Comparison of ENCODE assay signal across 10 cellular contexts in genomic region chr14:32826404-32827082, GRCh38.
DNase-seq lines count a peak whose midpoint lies in the region; ATAC-seq and TF ChIP-seq lines count a peak whose summit lies in the region.
"Had no signal": no experiment of that assay in that cellular context is flagged by ENCODE, and none has a peak within 500 bp of the region (broad histone marks: within the 10 kb centered on the region; RNA-seq: fewer than 3 reads in every experiment).

No MANE protein-coding gene starts in this region.

- TF ChIP-seq CTCF in GM12865 (IDR thresholded peaks at IDR 0.05; ENCODE audit: insufficient read depth, low read depth, low read length, missing control alignments) (no peak), foreskin fibroblast (IDR thresholded peaks at IDR 0.05; ENCODE audit: low read depth, low read length) (peak; percentile 7), osteocyte (IDR thresholded peaks at IDR 0.05) (peak; percentile 29)

- H3K4me3 Mint-ChIP-seq in osteocyte (ENCODE audit: unreplicated experiment), result no peak overlapping the region
- H3K4me3 Mint-ChIP-seq: central memory CD8-positive, alpha-beta T cell had no signal

- ATAC-seq in GM21526 (IDR thresholded peaks at IDR 0.05; ENCODE audit: low FRiP score, unreplicated experiment) (no peak), GM21447 (IDR thresholded peaks at IDR 0.05; ENCODE audit: unreplicated experiment) (no peak)

- H3K4me3 ChIP-seq in GM12865 (ENCODE audit: low read depth, low read length) (no peak overlapping the region), foreskin fibroblast (ENCODE audit: low read depth in 1 of 2, low read length in 2 of 2) (no peak overlapping the region)
- H3K4me3 ChIP-seq: skin epidermis had no signal

- no peaks in the 10 kb centered on the region for H3K27me3 Mint-ChIP-seq in osteocyte (ENCODE audit: unreplicated experiment)
- H3K27me3 Mint-ChIP-seq: central memory CD8-positive, alpha-beta T cell had no signal

- DNase-seq in GM12865 (ENCODE audit: low read depth) (peak; percentile 0), RPMI7951 (ENCODE audit: low read depth) (peak; percentile 28), foreskin fibroblast (peak; percentile 19 to 63), osteocyte (ENCODE audit: extremely low spot score, unreplicated experiment) (no peak), NCI-H2196 (lab: John Stamatoyannopoulos, UW; ENCODE audit: unreplicated experiment) (no peak), NAMALWA (ENCODE audit: low spot score) (no peak)

- no peaks in the 10 kb centered on the region for H3K36me3 Mint-ChIP-seq in osteocyte (ENCODE audit: unreplicated experiment)

- H3K9me3 Mint-ChIP-seq in osteocyte (ENCODE audit: unreplicated experiment), result no peaks in the 10 kb centered on the region

- H3K4me1 Mint-ChIP-seq in osteocyte (ENCODE audit: unreplicated experiment), result peaks cover 30% of the 10 kb centered on the region
- H3K4me1 Mint-ChIP-seq: central memory CD8-positive, alpha-beta T cell had no signal

- H3K27ac Mint-ChIP-seq in osteocyte (ENCODE audit: unreplicated experiment), result no peak overlapping the region

Comparison
In these comparisons a context has a peak if more than half of its experiments do, and no peak if none do; other contexts are left out.
1. DNase-seq: peak in GM12865 (single experiment), RPMI7951 (single experiment) and foreskin fibroblast (2 of 2); none in osteocyte (single experiment), NCI-H2196 (single experiment) and NAMALWA (single experiment).